ENCODE assay signal across 9 cellular contexts in the genomic region with DNA sequence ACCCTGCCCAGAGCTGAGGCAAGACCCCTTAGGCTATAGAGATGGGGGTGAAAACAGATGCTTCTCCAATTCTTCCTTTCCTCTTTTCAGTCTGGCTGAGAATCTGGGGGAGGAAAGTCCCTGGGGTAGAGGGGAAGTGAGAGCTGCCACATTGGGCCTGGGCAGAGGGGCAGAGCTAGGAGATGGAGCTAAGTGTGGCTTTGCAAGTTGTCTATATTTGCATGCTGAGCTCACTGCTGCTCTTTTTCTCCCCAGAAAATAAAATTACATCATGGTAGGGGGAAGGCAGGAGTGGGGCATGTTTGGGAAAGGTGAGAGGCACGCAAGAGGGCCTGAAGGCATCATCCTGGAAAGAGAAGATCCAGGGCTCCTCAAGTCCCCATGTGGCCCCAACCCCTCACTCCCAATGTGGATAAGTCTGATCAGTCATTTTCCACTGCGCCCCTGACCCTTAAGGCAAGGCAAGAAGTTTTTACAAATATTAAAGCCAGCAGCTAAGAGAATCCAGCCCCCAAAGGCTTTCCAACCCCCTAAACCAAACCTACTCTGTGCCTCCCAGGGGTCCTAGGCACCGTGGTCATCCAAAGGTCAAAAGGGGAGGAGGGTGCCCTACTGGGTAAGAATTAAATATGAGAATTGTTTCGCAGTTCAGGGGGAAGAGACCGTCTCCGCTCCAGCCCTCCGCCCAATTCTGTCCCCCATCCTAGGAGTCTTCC. TPM values are rescaled to one million over a fixed set of nuclear protein-coding genes. Genes with fewer than 3 reads are reported as not detected.
DNase-seq lines count a peak whose midpoint lies in the region; ATAC-seq and TF ChIP-seq lines count a peak whose summit lies in the region.
"Had no signal": no experiment of that assay in that cellular context is flagged by ENCODE, and none has a peak within 500 bp of the region (broad histone marks: within the 10 kb centered on the region; RNA-seq: fewer than 3 reads in every experiment).

No MANE protein-coding gene starts in this region.

- peak; percentile 56 for ATAC-seq in GM18861 (IDR thresholded peaks at IDR 0.05; ENCODE audit: unreplicated experiment)
- peak; percentile 53 for ATAC-seq in HG02981 (IDR thresholded peaks at IDR 0.05; ENCODE audit: unreplicated experiment)

- no peak overlapping the region for H3K9ac ChIP-seq in SK-N-MC (ENCODE audit: insufficient read length)
- peak overlapping the region; percentile 55 for H3K9ac ChIP-seq in skeletal muscle satellite cell (ENCODE audit: low read depth, low read length)

- TF ChIP-seq CTCF in AG09309 (IDR thresholded peaks at IDR 0.05; ENCODE audit: control insufficient read depth, insufficient read depth, low read depth, low read length, missing control alignments), result no peak
- TF ChIP-seq CTCF in fibroblast of villous mesenchyme (IDR thresholded peaks at IDR 0.05; ENCODE audit: insufficient read depth, low read depth, low read length), result no peak

- H3K27ac ChIP-seq in SK-N-MC, result no peak overlapping the region

- H3K36me3 ChIP-seq in SK-N-MC (ENCODE audit: insufficient read depth, low read length) (no peaks in the 10 kb centered on the region), skeletal muscle satellite cell (ENCODE audit: insufficient read depth, low read length) (peaks cover 30% of the 10 kb centered on the region)

- no peaks in the 10 kb centered on the region for H3K27me3 ChIP-seq in skeletal muscle satellite cell (ENCODE audit: control insufficient read depth, insufficient read depth, low read length)

- H3K4me3 ChIP-seq in AG09309 (ENCODE audit: control insufficient read depth, low read depth, low read length) (peak overlapping the region; percentile 41), SK-N-MC (peak overlapping the region; percentile 94), fibroblast of villous mesenchyme (ENCODE audit: low read depth, low read length) (peak overlapping the region; percentile 41), skeletal muscle satellite cell (ENCODE audit: low read length) (peak overlapping the region; percentile 57)

- no peak for DNase-seq in AG09309 (ENCODE audit: low read depth)
- no peak for DNase-seq in SK-N-MC (ENCODE audit: low read depth, low spot score)
- DNase-seq in fibroblast of villous mesenchyme (ENCODE audit: low read depth), result no peak
- DNase-seq in NCI-H2081 (lab: John Stamatoyannopoulos, UW), result no peak
- DNase-seq in NCI-H2196 treated with DMSO at 0.1 percent for 48 hours (lab: John Stamatoyannopoulos, UW; ENCODE audit: unreplicated experiment), result no peak

- H3K4me2 ChIP-seq in skeletal muscle satellite cell (ENCODE audit: low read length), result peak overlapping the region; percentile 79

- H3K4me1 ChIP-seq in skeletal muscle satellite cell (ENCODE audit: control insufficient read depth, insufficient read depth, low read length), result peaks cover 36% of the 10 kb centered on the region

- H3K9me3 ChIP-seq in SK-N-MC (ENCODE audit: low read depth, low read length) (no peaks in the 10 kb centered on the region), skeletal muscle satellite cell (replicated peaks; ENCODE audit: low read length) (no peaks in the 10 kb centered on the region)

RNA-seq across cellular contexts. Expression of gene PEA15, which starts 0.5 kb away (rescaled TPM):
- 118 and 138 TPM in 2 replicates for total RNA-seq in fibroblast of villous mesenchyme
- 91.0 and 138 TPM in 2 replicates for total RNA-seq in skeletal muscle satellite cell (2012; rRNA removed)

RNA-seq across cellular contexts. Expression of gene CASQ1, which starts 14.3 kb away (rescaled TPM):
- total RNA-seq in fibroblast of villous mesenchyme, result not detected in 2 replicates
- not detected in 2 replicates for total RNA-seq in skeletal muscle satellite cell (2012; rRNA removed)
- total RNA-seq: LHCN-M2 had no signal

RNA-seq across cellular contexts. Expression of gene ATP1A4, which starts 53.3 kb away (rescaled TPM):
- not detected in 2 replicates for total RNA-seq in fibroblast of villous mesenchyme
- not detected in 2 replicates for total RNA-seq in skeletal muscle satellite cell (2012; rRNA removed)
- total RNA-seq: LHCN-M2 had no signal

RNA-seq across cellular contexts. Expression of gene DCAF8, which starts 57.7 kb away (rescaled TPM):
- total RNA-seq in fibroblast of villous mesenchyme, result 68.6 and 75.1 TPM in 2 replicates
- 49.1 and 56.0 TPM in 2 replicates for total RNA-seq in skeletal muscle satellite cell (2012; rRNA removed)

Comparison
In these comparisons a context has a peak if more than half of its experiments do, and no peak if none do; other contexts are left out.
1. H3K4me3 ChIP-seq: peak in every context shown above with its lines; median percentile 94 in SK-N-MC; 57 in skeletal muscle satellite cell; 41 in AG09309; 41 in fibroblast of villous mesenchyme.